ENCODE assay signal across 8 cellular contexts in the genomic region with DNA sequence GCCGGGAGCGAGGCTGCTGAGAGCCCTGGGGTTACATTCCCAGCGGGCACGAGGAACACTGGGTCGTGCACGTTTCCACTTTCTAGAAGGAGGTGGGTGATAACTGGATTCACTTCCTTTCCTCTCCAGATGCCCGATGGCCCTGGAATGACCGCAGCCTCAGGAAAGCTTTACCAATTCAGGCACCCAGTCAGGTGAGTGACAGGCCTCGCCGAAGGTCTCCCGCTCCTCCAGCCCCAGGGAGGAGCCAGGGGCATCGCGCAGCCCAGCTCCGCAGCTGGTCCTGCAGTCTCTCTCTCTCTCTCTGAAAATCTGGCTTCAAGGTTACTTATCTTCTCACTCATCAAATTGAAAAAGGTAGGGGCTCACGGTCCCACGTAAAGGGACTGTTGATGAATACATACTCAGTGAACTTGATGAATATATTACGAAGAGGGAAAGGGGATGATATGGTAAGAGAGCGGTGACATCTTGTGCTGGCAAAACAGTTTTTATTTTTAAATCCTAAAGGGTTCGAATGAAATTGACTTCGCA. TPM values are rescaled to one million over a fixed set of nuclear protein-coding genes. Genes with fewer than 3 reads are reported as not detected.
DNase-seq lines count a peak whose midpoint lies in the region; ATAC-seq and TF ChIP-seq lines count a peak whose summit lies in the region.

No MANE protein-coding gene starts in this region.

- DNase-seq in DMS153 (lab: John Stamatoyannopoulos, UW) (peak; percentile 77), NCI-H1092 (lab: John Stamatoyannopoulos, UW) (peak; percentile 23), caudate nucleus (lab: John Stamatoyannopoulos, UW) (peak in 20 of 61 donors; percentile 30 to 75 (median 52)), neural crest cell (ENCODE audit: low read depth, low spot score) (no peak), dedifferentiated amniotic fluid mesenchymal stem cell (ENCODE audit: extremely low spot score) (no peak), cortex of kidney (lab: John Stamatoyannopoulos, UW) (no peak)
- DNase-seq in stimulated activated naive CD4-positive, alpha-beta T cell (lab: John Stamatoyannopoulos, UW), result no peak

- peaks cover 90% of the 10 kb centered on the region for H3K27me3 Mint-ChIP-seq in neural crest cell (ENCODE audit: low read depth)

- H3K4me1 Mint-ChIP-seq in neural crest cell, result peaks cover 12% of the 10 kb centered on the region

- no peaks in the 10 kb centered on the region for H3K36me3 Mint-ChIP-seq in neural crest cell (ENCODE audit: low read depth)

- H3K9me3 Mint-ChIP-seq in neural crest cell, result no peaks in the 10 kb centered on the region

- no peak for TF ChIP-seq CTCF in neural crest cell (conservative IDR thresholded peaks at IDR 0.05)

- no peak for ATAC-seq in HG03432 (IDR thresholded peaks at IDR 0.05; ENCODE audit: unreplicated experiment)

- H3K27ac Mint-ChIP-seq in neural crest cell (ENCODE audit: unreplicated experiment), result no peak overlapping the region

- H3K27ac ChIP-seq in caudate nucleus (ENCODE audit: low read depth, low read length), result peak overlapping the region; percentile 69

- peak overlapping the region; percentile 72 for H3K4me3 Mint-ChIP-seq in neural crest cell

RNA-seq across cellular contexts. Expression of gene RIPPLY2, which starts 0.9 kb away (rescaled TPM):
- 0.66 and 0.72 TPM in 2 replicates for total RNA-seq in neural crest cell

RNA-seq across cellular contexts. Expression of gene CYB5R4, which starts 5.5 kb away (rescaled TPM):
- total RNA-seq in neural crest cell, result 14.6 and 17.3 TPM in 2 replicates

Comparison
In these comparisons a context has a peak if more than half of its experiments do, and no peak if none do; other contexts are left out.
1. DNase-seq: peak in DMS153 (single experiment) and NCI-H1092 (single experiment); none in neural crest cell (single experiment), dedifferentiated amniotic fluid mesenchymal stem cell (single experiment), stimulated activated naive CD4-positive, alpha-beta T cell (0 of 6) and cortex of kidney (single experiment).